Comparison of ENCODE assay signal across 8 cellular contexts in the genomic region with DNA sequence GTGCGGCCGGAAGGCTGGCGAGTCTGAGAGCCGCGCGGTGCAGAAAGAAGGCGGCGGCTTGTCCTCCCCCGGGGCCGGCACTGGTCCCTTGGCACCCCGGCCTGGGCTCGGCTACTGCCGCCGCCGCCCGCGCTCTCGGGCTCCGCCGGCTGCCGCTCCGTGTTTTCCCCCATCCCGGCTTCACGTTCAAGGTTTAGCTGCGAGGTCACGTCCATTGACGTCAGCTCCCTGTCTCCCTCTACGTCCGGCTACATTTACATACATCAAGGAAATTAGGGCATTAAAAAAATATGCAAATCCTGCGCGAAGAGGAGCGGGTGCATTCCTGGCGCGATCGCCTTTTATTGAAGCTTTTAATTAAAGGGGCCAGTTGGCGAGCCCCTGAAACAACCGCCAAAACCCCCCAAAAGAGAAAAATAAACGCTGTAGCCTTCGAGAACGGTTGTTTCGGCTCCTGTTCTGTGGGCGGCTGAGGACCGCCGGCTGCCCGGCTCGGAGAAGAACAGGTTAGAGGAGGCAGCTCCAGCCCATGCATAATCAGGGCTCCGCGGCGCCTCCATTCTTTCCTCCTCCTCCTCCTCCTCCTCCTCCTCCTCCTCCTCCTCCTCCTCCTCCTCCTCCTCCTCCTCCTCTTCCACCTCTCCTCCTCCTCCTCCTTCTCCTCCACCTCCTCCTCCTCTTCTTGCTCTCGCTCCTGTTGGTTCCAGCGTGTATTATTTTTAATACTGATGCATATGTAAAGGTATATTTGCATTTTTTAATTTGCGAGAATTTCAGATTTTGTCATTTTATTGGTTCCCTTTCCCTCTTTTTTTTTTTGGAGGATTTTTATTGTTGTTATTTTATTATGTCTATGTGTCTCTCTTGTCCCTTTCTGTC.
DNase-seq lines count a peak whose midpoint lies in the region; ATAC-seq, FAIRE-seq and TF ChIP-seq lines count a peak whose summit lies in the region.

No MANE protein-coding gene starts in this region.

- ATAC-seq in GM18907 (IDR thresholded peaks at IDR 0.05; ENCODE audit: unreplicated experiment) (peak; percentile 42), HG03159 (IDR thresholded peaks at IDR 0.05; ENCODE audit: unreplicated experiment) (peak; percentile 34), GM12878 (peak; percentile 65)
- ATAC-seq in stimulated activated naive B cell treated with anti-CD40 and anti-IgM and Interleukin-4, amounts not matched to agents 10 μg/mL and 1 μg/mL and 100 μg/mL, for 72 hours (replicated peaks): peak; percentile 58

- H3K4me3 Mint-ChIP-seq in stimulated activated naive B cell treated with anti-CD40 and anti-IgM and Interleukin-4, amounts not matched to agents 10 μg/mL and 1 μg/mL and 100 μg/mL, for 72 hours: peak overlapping the region; percentile 85 to 90

- no peak for TF ChIP-seq RAD21 in GM12878 (IDR thresholded peaks at IDR 0.05; ENCODE audit: insufficient read depth, low read depth, low read length)

- WGBS in GM12878 (ENCODE audit: insufficient coverage, insufficient replicate concordance, low lambda C conversion rate, missing lambda C conversion rate): 3% methylated on average over 49 of the region's 52 CpGs

- intact Hi-C loops in GM12878 (cut with micrococcal nuclease; ENCODE audit: unreplicated experiment): loop anchor here (5.0 to 10.0 kb wide), 2 partner anchors 171 to 409 kb away; partner anchors contain the start of gene TMEM161B

- in situ Hi-C loops in GM12878 (cut with MboI): loop anchor here (10.0 kb wide), 1 partner anchor 411 kb away; the partner anchor contains the start of gene TMEM161B

- H4K20me1 ChIP-seq in BLaER1 treated with 17β-estradiol and CSF1 and Interleukin-3, amounts not matched to agents 10 nM and 100 nM: peaks cover 0 to 96% (median 74%) of the 10 kb centered on the region in 11 experiments; a peak in 19 of 22 replicates
- H4K20me1 ChIP-seq in GM12878 (ENCODE audit: control insufficient read depth, insufficient read depth): no peaks in the 10 kb centered on the region

- no peak for FAIRE-seq in GM12878 (lab: Jason Lieb, UNC)

- POLR2A ChIA-PET in GM12878 (lab: Charles Lee): no interaction called here

- H3K4me3 ChIP-seq in BLaER1 treated with 17β-estradiol and CSF1 and Interleukin-3, amounts not matched to agents 10 nM and 100 nM: peak overlapping the region; percentile 32 to 64 (median 54); a peak in 19 of 20 replicates
- H3K4me3 ChIP-seq in GM12878: peak overlapping the region; percentile 75

- no peak for TF ChIP-seq CTCF in GM12878 (IDR thresholded peaks at IDR 0.05 in 2 of 3, conservative IDR thresholded peaks at IDR 0.05 in 1 of 3; ENCODE audit: control insufficient read depth in 2 of 3, extremely low read depth in 1 of 3, insufficient read depth in 1 of 3, low read depth in 3 of 3, low read length in 3 of 3)

- H3K27ac Mint-ChIP-seq in stimulated activated naive B cell treated with anti-CD40 and anti-IgM and Interleukin-4, amounts not matched to agents 10 μg/mL and 1 μg/mL and 100 μg/mL, for 72 hours: peak overlapping the region; percentile 66

- RAD21 ChIA-PET in GM12878 (lab: Charles Lee; ENCODE audit: unreplicated experiment): interaction anchor here (0.6 to 2.4 kb wide), 5 partner anchors 9 to 1076 kb away, joined by 3 to 8 read pairs (median 4); no protein-coding TSS in a partner anchor

- no peaks in the 10 kb centered on the region for H3K79me2 ChIP-seq in GM12878 (ENCODE audit: control insufficient read depth, insufficient read depth, low read length)

- H2AFZ ChIP-seq in GM12878 (ENCODE audit: control insufficient read depth, low read depth, low read length): peak overlapping the region; percentile 82

- SMC1A ChIA-PET in GM12878 (lab: Charles Lee; ENCODE audit: uncharacterized antibody, unreplicated experiment): interaction anchor here (0.7 to 1.3 kb wide), 6 partner anchors 14 to 905 kb away, joined by 3 to 6 read pairs (median 4); no protein-coding TSS in a partner anchor

- peaks cover 71 to 88% of the 10 kb centered on the region in 2 donors for H3K27me3 Mint-ChIP-seq in stimulated activated naive B cell treated with anti-CD40 and anti-IgM and Interleukin-4, amounts not matched to agents 10 μg/mL and 1 μg/mL and 100 μg/mL, for 72 hours

- no TSS peak for BruUV-seq in GM12878 (replicated peaks; lab: Mats Ljungman, UMichigan)

- DNase-seq in NCI-H748 (lab: John Stamatoyannopoulos, UW; ENCODE audit: unreplicated experiment) (peak; percentile 91), GM12878 (ENCODE audit: low read depth, low spot score) (no peak), islet precursor cell (peak; percentile 79), hippocampal formation (lab: John Stamatoyannopoulos, UW) (no peak)
- no peak for DNase-seq in stimulated activated naive B cell treated with anti-CD40 and anti-IgM and Interleukin-4, amounts not matched to agents 10 μg/mL and 1 μg/mL and 100 μg/mL, for 72 hours

- peaks cover 8 to 9% of the 10 kb centered on the region in 2 donors for H3K9me3 Mint-ChIP-seq in stimulated activated naive B cell treated with anti-CD40 and anti-IgM and Interleukin-4, amounts not matched to agents 10 μg/mL and 1 μg/mL and 100 μg/mL, for 72 hours

- peaks cover 0 to 17% (median 12%) of the 10 kb centered on the region in 11 experiments; a peak in 18 of 22 replicates for H3K9me3 ChIP-seq in BLaER1 treated with 17β-estradiol and CSF1 and Interleukin-3, amounts not matched to agents 10 nM and 100 nM (replicated peaks in 1 of 11)
- H3K9me3 ChIP-seq in GM12878 (replicated peaks; ENCODE audit: control insufficient read depth, insufficient read depth, low read length): no peaks in the 10 kb centered on the region; the same call in 2 of the 3 replicates

- peaks cover 20 to 51% of the 10 kb centered on the region in 2 donors for H3K4me1 Mint-ChIP-seq in stimulated activated naive B cell treated with anti-CD40 and anti-IgM and Interleukin-4, amounts not matched to agents 10 μg/mL and 1 μg/mL and 100 μg/mL, for 72 hours

- peaks cover 12 to 17% of the 10 kb centered on the region in 2 donors for H3K36me3 Mint-ChIP-seq in stimulated activated naive B cell treated with anti-CD40 and anti-IgM and Interleukin-4, amounts not matched to agents 10 μg/mL and 1 μg/mL and 100 μg/mL, for 72 hours

- CTCF ChIA-PET in GM12878 (lab: Yijun Ruan, JAX): interaction anchor here (0.8 to 2.7 kb wide), 7 partner anchors 9 to 895 kb away, joined by 3 to 19 read pairs (median 4); no protein-coding TSS in a partner anchor

- peak overlapping the region; percentile 68 to 97 (median 83) for H3K4me2 ChIP-seq in BLaER1 treated with 17β-estradiol and CSF1 and Interleukin-3, amounts not matched to agents 10 nM and 100 nM
- peak overlapping the region; percentile 78 for H3K4me2 ChIP-seq in GM12878 (ENCODE audit: control insufficient read depth, insufficient read depth)

- no peak for TF ChIP-seq POLR2A in GM12878 (IDR thresholded peaks at IDR 0.05; ENCODE audit: low read depth, low read length)

- peaks cover 17 to 24% (median 20%) of the 10 kb centered on the region in 10 experiments for H3K4me1 ChIP-seq in BLaER1 treated with 17β-estradiol and CSF1 and Interleukin-3, amounts not matched to agents 10 nM and 100 nM
- H3K4me1 ChIP-seq in GM12878 (ENCODE audit: control insufficient read depth, insufficient read depth, low read length): no peaks in the 10 kb centered on the region; the same call in 1 of the 2 replicates

- H3K9ac ChIP-seq in BLaER1 treated with 17β-estradiol and CSF1 and Interleukin-3, amounts not matched to agents 10 nM and 100 nM: no peak overlapping the region
- peak overlapping the region; percentile 28; the same call in 1 of the 2 replicates for H3K9ac ChIP-seq in GM12878 (ENCODE audit: control insufficient read depth, insufficient read depth, low read length)

- peaks cover 99 to 100% (median 100%) of the 10 kb centered on the region in 11 experiments for H3K27me3 ChIP-seq in BLaER1 treated with 17β-estradiol and CSF1 and Interleukin-3, amounts not matched to agents 10 nM and 100 nM
- peaks cover 4 to 15% of the 10 kb centered on the region in 2 experiments for H3K27me3 ChIP-seq in GM12878 (replicated peaks in 1 of 2; ENCODE audit: control insufficient read depth in 2 of 2, insufficient read depth in 2 of 2, low read length in 1 of 2)

- H3K27ac ChIP-seq in BLaER1 treated with 17β-estradiol and CSF1 and Interleukin-3, amounts not matched to agents 10 nM and 100 nM: no peak overlapping the region
- H3K27ac ChIP-seq in GM12878 (ENCODE audit: control insufficient read depth, insufficient read depth): no peak overlapping the region

- no peak for TF ChIP-seq EP300 in GM12878 (IDR thresholded peaks at IDR 0.05; ENCODE audit: borderline replicate concordance in 1 of 2, control insufficient read depth in 1 of 2, low read depth in 2 of 2, low read length in 2 of 2)

- no peaks in the 10 kb centered on the region for H3K36me3 ChIP-seq in BLaER1 treated with 17β-estradiol and CSF1 and Interleukin-3, amounts not matched to agents 10 nM and 100 nM
- no peaks in the 10 kb centered on the region for H3K36me3 ChIP-seq in GM12878 (ENCODE audit: control insufficient read depth in 2 of 2, insufficient read depth in 2 of 2, low read length in 1 of 2)

TF ChIP-seq in GM12878, 131 proteins besides CTCF, POLR2A, EP300 and RAD21 (continues in another document):
- TF ChIP-seq NR2F1 (conservative IDR thresholded peaks at IDR 0.05) (peak; percentile 58; the same call in 1 of the 2 replicates), WRNIP1 (IDR thresholded peaks at IDR 0.05; ENCODE audit: borderline replicate concordance, low read depth, low read length) (no peak), SREBF1 (IDR thresholded peaks at IDR 0.05; ENCODE audit: low read length) (no peak), BACH1 (IDR thresholded peaks at IDR 0.05; ENCODE audit: borderline replicate concordance) (no peak), BHLHE40 (IDR thresholded peaks at IDR 0.05; ENCODE audit: borderline replicate concordance in 1 of 2, low read depth in 2 of 2, low read length in 1 of 2) (peak; percentile 42 to 64), NKRF (conservative IDR thresholded peaks at IDR 0.05) (0 out of 2 replicates have a peak, but pooled peaks have one; percentile 27)

Comparison
In these comparisons a context has a peak if more than half of its experiments do, and no peak if none do; other contexts are left out.
1. DNase-seq: peak in NCI-H748 (single experiment) and islet precursor cell (single experiment); none in GM12878 (single experiment), stimulated activated naive B cell treated with anti-CD40 and anti-IgM and Interleukin-4, amounts not matched to agents 10 μg/mL and 1 μg/mL and 100 μg/mL, for 72 hours (single experiment) and hippocampal formation (0 of 2).
2. Peak in every context shown above with its lines, with median percentiles within 50 percentile points of each other: ATAC-seq.